34 cellular contexts compared by ENCODE assay signal in the genomic region with DNA sequence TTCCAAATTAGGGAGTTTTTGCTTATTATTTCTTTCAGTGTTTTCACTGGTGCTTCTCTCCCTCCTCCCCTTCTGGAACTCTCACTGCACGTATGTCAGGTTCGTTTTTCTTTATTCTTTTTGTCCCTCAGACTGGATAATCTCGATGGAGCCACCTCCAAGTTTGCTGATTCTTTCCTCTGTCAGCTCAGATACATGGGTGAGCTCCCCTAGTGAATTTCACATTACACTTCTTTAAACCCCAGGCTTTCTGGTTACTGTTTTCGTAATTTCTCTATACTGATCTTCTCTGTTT.
"Had no signal": no experiment of that assay in that cellular context is flagged by ENCODE, and none has a peak within 500 bp of the region (broad histone marks: within the 10 kb centered on the region; RNA-seq: fewer than 3 reads in every experiment).

No MANE protein-coding gene starts in this region.

- H3K27me3 ChIP-seq: brain microvascular endothelial cell, dorsolateral prefrontal cortex, foreskin keratinocyte, gastrocnemius medialis, heart left ventricle had no signal

- FAIRE-seq: astrocyte had no signal

- H3K27me3 Mint-ChIP-seq: activated B cell treated with CpG ODN at 0.5 μM for 24 hours; activated CD8-positive, alpha-beta T cell treated with anti-CD3 and anti-CD28 coated beads for 36 hours; activated naive CD4-positive, alpha-beta T cell treated with anti-CD3 and anti-CD28 coated beads, Interleukin-2, amount 50 U/mL, for 24 hours; activated naive CD8-positive, alpha-beta T cell treated with anti-CD3 and anti-CD28 coated beads, Interleukin-2, amount 10 ng/mL, durations not matched to agents 7 days and 5 days; activated T-cell treated with anti-CD3 and anti-CD28 coated beads, Interleukin-2, amount 50 U/mL, for 24 hours; central memory CD8-positive, alpha-beta T cell; dendritic cell treated with granulocyte-macrophage colony-stimulating factor and Interleukin-4, amounts not matched to agents 40 ng/mL and 50 ng/mL, for 4 days; T-helper 17 cell had no signal

- H3K4me3 ChIP-seq: coronary artery, dorsolateral prefrontal cortex, gastrocnemius medialis, heart left ventricle had no signal

- H3K27ac Mint-ChIP-seq: activated B cell treated with CpG ODN at 0.5 μM for 24 hours; activated CD8-positive, alpha-beta T cell treated with anti-CD3 and anti-CD28 coated beads for 36 hours; activated naive CD4-positive, alpha-beta T cell treated with anti-CD3 and anti-CD28 coated beads for 36 hours; activated naive CD4-positive, alpha-beta T cell treated with anti-CD3 and anti-CD28 coated beads, Interleukin-2, amount 50 U/mL, for 24 hours; activated naive CD8-positive, alpha-beta T cell treated with anti-CD3 and anti-CD28 coated beads, Interleukin-2, amount 10 ng/mL, durations not matched to agents 7 days and 5 days; activated T-cell treated with anti-CD3 and anti-CD28 coated beads, Interleukin-2, amount 50 U/mL, for 24 hours; activated T-cell treated with anti-CD3 and anti-CD28 coated beads, Interleukin-2, amount 50 U/mL, for 72 hours; dendritic cell treated with granulocyte-macrophage colony-stimulating factor and Interleukin-4, amounts not matched to agents 40 ng/mL and 50 ng/mL, for 4 days; endodermal cell; T-helper 17 cell; T-helper 2 cell treated with Interferon-gamma antibody and Interleukin-4, amounts not matched to agents 5 μg/mL and 100 μg/mL, for 36 hours had no signal

- ATAC-seq: activated CD4-positive, CD25-positive, alpha-beta regulatory T cell treated with anti-CD3 and anti-CD28 coated beads, Interleukin-2, amount 50 U/mL, for 24 hours; activated CD8-positive, alpha-beta T cell treated with anti-CD3 and anti-CD28 coated beads for 36 hours; activated T-cell treated with anti-CD3 and anti-CD28 coated beads, Interleukin-2, amount 50 U/mL, for 72 hours; foreskin keratinocyte; heart left ventricle; T-helper 17 cell had no signal

- H3K9me3 ChIP-seq: gastrocnemius medialis, heart left ventricle had no signal

- DNase-seq: activated B cell treated with CpG ODN at 0.5 μM for 24 hours; activated CD4-positive, alpha-beta T cell treated with anti-CD3 and anti-CD28 coated beads for 48 hours; activated CD4-positive, alpha-beta T cell treated with anti-CD3 and anti-CD28 coated beads, Interleukin-2, amount 50 U/mL, for 1 hour; activated CD4-positive, alpha-beta T cell treated with anti-CD3 and anti-CD28 coated beads, Interleukin-2, amount 50 U/mL, for 48 hours; activated CD8-positive, alpha-beta memory T cell treated with anti-CD3 and anti-CD28 coated beads for 24 hours; activated CD8-positive, alpha-beta memory T cell treated with anti-CD3 and anti-CD28 coated beads, Interleukin-2, amount 50 U/mL, for 4 hours; activated CD8-positive, alpha-beta T cell treated with anti-CD3 and anti-CD28 coated beads for 36 hours; activated effector memory CD4-positive, alpha-beta T cell treated with anti-CD3 and anti-CD28 coated beads, Interleukin-2, amount 50 U/mL, for 16 hours; activated naive CD4-positive, alpha-beta T cell treated with anti-CD3 and anti-CD28 coated beads for 36 hours; activated naive CD8-positive, alpha-beta T cell treated with anti-CD3 and anti-CD28 coated beads, Interleukin-2, amount 10 ng/mL, durations not matched to agents 7 days and 5 days; activated T-cell treated with anti-CD3 and anti-CD28 coated beads for 4 hours; activated T-cell treated with anti-CD3 and anti-CD28 coated beads, Interleukin-2, amount 50 U/mL, for 24 hours; activated T-cell treated with anti-CD3 and anti-CD28 coated beads, Interleukin-2, amount 50 U/mL, for 72 hours; amniotic stem cell; anterior cingulate cortex; brain microvascular endothelial cell; dorsolateral prefrontal cortex; effector memory CD4-positive, alpha-beta T cell; endodermal cell; foreskin keratinocyte; gastrocnemius medialis; glutamatergic neuron; heart left ventricle; T-helper 1 cell; T-helper 17 cell; T1000; WERI-Rb-1 had no signal

- H3K4me1 ChIP-seq: foreskin keratinocyte, gastrocnemius medialis had no signal

- H3K36me3 ChIP-seq: WERI-Rb-1 had no signal

- H3K4me3 Mint-ChIP-seq: activated B cell treated with CpG ODN at 0.5 μM for 24 hours; activated CD8-positive, alpha-beta T cell treated with anti-CD3 and anti-CD28 coated beads for 36 hours; activated naive CD4-positive, alpha-beta T cell treated with anti-CD3 and anti-CD28 coated beads for 36 hours; activated naive CD4-positive, alpha-beta T cell treated with anti-CD3 and anti-CD28 coated beads, Interleukin-2, amount 50 U/mL, for 24 hours; activated naive CD8-positive, alpha-beta T cell treated with anti-CD3 and anti-CD28 coated beads, Interleukin-2, amount 10 ng/mL, durations not matched to agents 7 days and 5 days; activated T-cell treated with anti-CD3 and anti-CD28 coated beads, Interleukin-2, amount 50 U/mL, for 24 hours; activated T-cell treated with anti-CD3 and anti-CD28 coated beads, Interleukin-2, amount 50 U/mL, for 72 hours; central memory CD8-positive, alpha-beta T cell; dendritic cell treated with granulocyte-macrophage colony-stimulating factor and Interleukin-4, amounts not matched to agents 40 ng/mL and 50 ng/mL, for 4 days; endodermal cell; T-helper 17 cell; T-helper 2 cell treated with Interferon-gamma antibody and Interleukin-4, amounts not matched to agents 5 μg/mL and 100 μg/mL, for 36 hours had no signal

- H3K27ac ChIP-seq: brain microvascular endothelial cell, coronary artery, dorsolateral prefrontal cortex, foreskin keratinocyte, gastrocnemius medialis, heart left ventricle, WERI-Rb-1 had no signal

- H3K9me3 Mint-ChIP-seq: activated B cell treated with CpG ODN at 0.5 μM for 24 hours; activated CD8-positive, alpha-beta T cell treated with anti-CD3 and anti-CD28 coated beads for 36 hours; activated naive CD4-positive, alpha-beta T cell treated with anti-CD3 and anti-CD28 coated beads for 36 hours; activated naive CD4-positive, alpha-beta T cell treated with anti-CD3 and anti-CD28 coated beads, Interleukin-2, amount 50 U/mL, for 24 hours; activated naive CD8-positive, alpha-beta T cell treated with anti-CD3 and anti-CD28 coated beads, Interleukin-2, amount 10 ng/mL, durations not matched to agents 7 days and 5 days; activated T-cell treated with anti-CD3 and anti-CD28 coated beads, Interleukin-2, amount 50 U/mL, for 24 hours; activated T-cell treated with anti-CD3 and anti-CD28 coated beads, Interleukin-2, amount 50 U/mL, for 72 hours; central memory CD8-positive, alpha-beta T cell; dendritic cell treated with granulocyte-macrophage colony-stimulating factor and Interleukin-4, amounts not matched to agents 40 ng/mL and 50 ng/mL, for 4 days; endodermal cell; T-helper 2 cell treated with Interferon-gamma antibody and Interleukin-4, amounts not matched to agents 5 μg/mL and 100 μg/mL, for 36 hours had no signal

- H3K4me1 Mint-ChIP-seq: activated B cell treated with CpG ODN at 0.5 μM for 24 hours; activated naive CD4-positive, alpha-beta T cell treated with anti-CD3 and anti-CD28 coated beads, Interleukin-2, amount 50 U/mL, for 24 hours; endodermal cell had no signal
